ENCODE assay signal across 6 cellular contexts in genomic region chr6:29800254-29800653, GRCh38. TPM values are rescaled to one million over a fixed set of nuclear protein-coding genes. Genes with fewer than 3 reads are reported as not detected.
"Had no signal": no experiment of that assay in that cellular context is flagged by ENCODE, and none has a peak within 500 bp of the region (broad histone marks: within the 10 kb centered on the region; RNA-seq: fewer than 3 reads in every experiment).

No MANE protein-coding gene starts in this region.

- DNase-seq: IMR-90, KBM-7 had no signal

- H3K4me1 Mint-ChIP-seq: IgD-negative memory B cell had no signal

- H3K4me3 Mint-ChIP-seq: IgD-negative memory B cell had no signal

- H3K27ac ChIP-seq: HL-60 had no signal

- H3K27ac Mint-ChIP-seq: IgD-negative memory B cell had no signal

- H3K9me3 Mint-ChIP-seq: IgD-negative memory B cell had no signal

- H3K4me3 ChIP-seq: K562 had no signal

RNA-seq across cellular contexts. Expression of gene HLA-G, which starts 27.4 kb away (rescaled TPM):
- total RNA-seq: HT1080, IMR-90, K562 had no signal
- polyA plus RNA-seq: IMR-90 had no signal
